In the genomic region with DNA sequence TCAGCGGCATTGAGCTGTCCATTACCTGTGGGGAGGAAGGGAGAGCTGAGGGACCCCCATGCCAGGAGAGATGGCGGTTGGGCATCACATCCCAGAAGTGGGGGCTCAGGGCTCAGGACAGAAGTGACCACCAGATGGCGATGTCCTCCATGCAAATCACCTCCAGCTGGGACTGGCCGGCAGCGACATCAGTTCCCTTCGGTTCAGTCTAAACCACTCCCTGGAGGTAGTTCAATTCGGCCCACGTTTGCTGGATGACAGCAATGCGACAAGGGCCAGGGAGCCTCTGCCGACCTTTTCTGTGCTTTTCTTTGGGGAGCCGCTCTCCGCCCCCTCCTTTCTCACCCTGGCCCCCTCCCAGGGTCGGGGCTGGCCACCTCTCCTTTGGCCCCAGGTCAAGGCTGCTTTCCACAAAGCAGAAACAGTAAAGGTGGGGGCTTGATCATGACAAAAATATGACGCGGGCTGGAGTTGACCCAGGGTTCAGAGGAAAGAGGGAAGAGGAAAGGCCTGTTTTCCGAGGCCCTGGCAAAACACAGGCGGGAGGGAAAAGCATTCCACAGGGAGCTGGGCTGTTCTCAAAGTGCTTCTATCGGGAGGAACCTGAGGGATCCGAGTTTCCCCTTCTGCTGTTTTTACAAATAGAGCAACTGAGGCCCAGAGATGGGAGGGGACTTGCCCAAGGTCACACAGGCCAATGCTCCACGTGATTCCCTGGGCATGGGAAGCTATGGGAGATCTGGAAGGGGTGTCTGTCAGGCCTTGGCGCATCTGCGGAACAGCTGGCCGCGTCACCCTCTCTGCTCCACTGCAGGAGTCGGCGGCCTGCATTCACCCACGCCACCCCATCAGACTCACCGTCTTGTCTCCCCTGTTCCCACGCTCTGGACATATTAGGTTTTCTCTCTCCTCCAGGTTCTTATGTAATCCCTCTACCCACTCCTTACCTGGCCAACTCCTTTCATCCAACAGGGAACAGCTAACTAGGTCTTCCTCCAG, we compare ENCODE assay signal across 8 cellular contexts. TPM values are rescaled to one million over a fixed set of nuclear protein-coding genes. Genes with fewer than 3 reads are reported as not detected.
DNase-seq lines count a peak whose midpoint lies in the region; ATAC-seq lines count a peak whose summit lies in the region.

No MANE protein-coding gene starts in this region.

- no peaks in the 10 kb centered on the region for H3K4me1 Mint-ChIP-seq in activated CD8-positive, alpha-beta memory T cell treated with anti-CD3 and anti-CD28 coated beads, Interleukin-2, amount 10 ng/mL, durations not matched to agents 7 days and 5 days

- CTCF ChIA-PET in activated CD8-positive, alpha-beta memory T cell treated with anti-CD3 and anti-CD28 coated beads, Interleukin-2, amount 10 ng/mL, durations not matched to agents 7 days and 5 days (lab: Charles Lee), result interaction anchor here (0.9 to 3.3 kb wide), 8 partner anchors 11 to 457 kb away, joined by 3 to 41 read pairs (median 5); no protein-coding TSS in a partner anchor

- H3K9me3 Mint-ChIP-seq in activated CD8-positive, alpha-beta memory T cell treated with anti-CD3 and anti-CD28 coated beads, Interleukin-2, amount 10 ng/mL, durations not matched to agents 7 days and 5 days (ENCODE audit: low read depth), result no peaks in the 10 kb centered on the region

- peak; percentile 76 for ATAC-seq in activated CD8-positive, alpha-beta memory T cell treated with anti-CD3 and anti-CD28 coated beads, Interleukin-2, amount 10 ng/mL, durations not matched to agents 7 days and 5 days
- ATAC-seq in HG02588 (IDR thresholded peaks at IDR 0.05; ENCODE audit: unreplicated experiment), result no peak

- DNase-seq in SIG-M5 treated with dmso at 0.1 percent for 504 hours (lab: John Stamatoyannopoulos, UW; ENCODE audit: unreplicated experiment), result peak; percentile 38
- DNase-seq in SIG-M5 (lab: John Stamatoyannopoulos, UW), result no peak
- DNase-seq in NCI-H82 (lab: John Stamatoyannopoulos, UW), result peak; percentile 85
- peak; percentile 77 for DNase-seq in activated CD8-positive, alpha-beta memory T cell treated with anti-CD3 and anti-CD28 coated beads, Interleukin-2, amount 10 ng/mL, durations not matched to agents 7 days and 5 days
- peak; percentile 81 for DNase-seq in epidermal melanocyte (ENCODE audit: insufficient read length, low spot score)
- DNase-seq in midbrain (lab: John Stamatoyannopoulos, UW), result peak; percentile 85
- peak; percentile 28 for DNase-seq in stimulated activated CD8-positive, alpha-beta memory T cell treated with anti-CD3 and anti-CD28 coated beads, Interleukin-15, amount 100 ng/mL, for 1 hour (ENCODE audit: low read depth)

- no peak overlapping the region for H3K27ac Mint-ChIP-seq in activated CD8-positive, alpha-beta memory T cell treated with anti-CD3 and anti-CD28 coated beads, Interleukin-2, amount 10 ng/mL, durations not matched to agents 7 days and 5 days

- no peaks in the 10 kb centered on the region for H3K36me3 Mint-ChIP-seq in activated CD8-positive, alpha-beta memory T cell treated with anti-CD3 and anti-CD28 coated beads, Interleukin-2, amount 10 ng/mL, durations not matched to agents 7 days and 5 days

- H3K27me3 Mint-ChIP-seq in activated CD8-positive, alpha-beta memory T cell treated with anti-CD3 and anti-CD28 coated beads, Interleukin-2, amount 10 ng/mL, durations not matched to agents 7 days and 5 days, result peaks cover 2% of the 10 kb centered on the region

- no peak overlapping the region for H3K4me3 Mint-ChIP-seq in activated CD8-positive, alpha-beta memory T cell treated with anti-CD3 and anti-CD28 coated beads, Interleukin-2, amount 10 ng/mL, durations not matched to agents 7 days and 5 days

RNA-seq across cellular contexts. Expression of gene FBXO7, which starts 54.7 kb away (rescaled TPM):
- 100 to 1,000 TPM in 1 of 2 experiments, 10 to 100 TPM in 1; 98.9 to 108 TPM for total RNA-seq in activated CD8-positive, alpha-beta memory T cell treated with anti-CD3 and anti-CD28 coated beads, Interleukin-2, amount 10 ng/mL, durations not matched to agents 7 days and 5 days
